31 cellular contexts compared by ENCODE assay signal in genomic region chr1:81030441-81030840, GRCh38.
"Had no signal": no experiment of that assay in that cellular context is flagged by ENCODE, and none has a peak within 500 bp of the region (broad histone marks: within the 10 kb centered on the region; RNA-seq: fewer than 3 reads in every experiment).

No MANE protein-coding gene starts in this region.

- H3K27ac ChIP-seq: adrenal gland, ascending aorta, body of pancreas, brain microvascular endothelial cell, breast epithelium, cardiac muscle cell had no signal

- H3K4me1 ChIP-seq: adrenal gland, ascending aorta, body of pancreas, breast epithelium had no signal

- FAIRE-seq: astrocyte, bronchial epithelial cell had no signal

- H3K9me3 ChIP-seq: adrenal gland, ascending aorta, body of pancreas, breast epithelium had no signal

- DNase-seq: activated effector memory CD4-positive, alpha-beta T cell treated with anti-CD3 and anti-CD28 coated beads, Interleukin-2, amount 50 U/mL, for 16 hours; activated effector memory CD4-positive, alpha-beta T cell treated with Interleukin-2 at 50 U/mL for 16 hours; activated gamma-delta T cell; activated gamma-delta T cell treated with Interleukin-2 at 50 U/mL for 16 hours; activated naive CD4-positive, alpha-beta T cell; activated naive CD4-positive, alpha-beta T cell treated with anti-CD3 and anti-CD28 coated beads for 36 hours; activated naive CD4-positive, alpha-beta T cell treated with anti-CD3 and anti-CD28 coated beads, Interleukin-2, amount 10 ng/mL, durations not matched to agents 7 days and 5 days; activated naive CD4-positive, alpha-beta T cell treated with anti-CD3 and anti-CD28 coated beads, Interleukin-2, amount 50 U/mL, for 16 hours; activated naive CD4-positive, alpha-beta T cell treated with Interleukin-2 at 50 U/mL for 16 hours; activated naive CD8-positive, alpha-beta T cell treated with anti-CD3 and anti-CD28 coated beads for 36 hours; activated naive CD8-positive, alpha-beta T cell treated with anti-CD3 and anti-CD28 coated beads, Interleukin-2, amount 10 ng/mL, durations not matched to agents 7 days and 5 days; activated naive CD8-positive, alpha-beta T cell treated with anti-CD3 and anti-CD28 coated beads, Interleukin-2, amount 50 U/mL, for 24 hours; activated T-cell treated with anti-CD3 and anti-CD28 coated beads, Interleukin-2, amount 50 U/mL, for 24 hours; activated T-cell treated with anti-CD3 and anti-CD28 coated beads, Interleukin-2, amount 50 U/mL, for 4 hours; activated T-cell treated with anti-CD3 and anti-CD28 coated beads, Interleukin-2, amount 50 U/mL, for 48 hours; activated T-cell treated with anti-CD3 and anti-CD28 coated beads, Interleukin-2, amount 50 U/mL, for 72 hours; adrenal gland; amniotic stem cell; amygdala; anterior cingulate cortex; aorta; body of pancreas; brain microvascular endothelial cell; caudate nucleus; central memory CD4-positive, alpha-beta T cell; cerebellar nuclear complex had no signal

- H3K36me3 ChIP-seq: adrenal gland, ascending aorta, brain microvascular endothelial cell, breast epithelium, cardiac muscle cell had no signal

- H3K4me3 ChIP-seq: adrenal gland, ascending aorta, body of pancreas, breast epithelium, cardiac muscle cell had no signal

- H3K27me3 ChIP-seq: adrenal gland, ascending aorta, body of pancreas, brain microvascular endothelial cell, breast epithelium, cardiac muscle cell had no signal
